ENCODE assay signal across 8 cellular contexts in genomic region chr16:84585886-84586285, GRCh38. TPM values are rescaled to one million over a fixed set of nuclear protein-coding genes. Genes with fewer than 3 reads are reported as not detected.
A peak's percentile ranks its signal among the peaks of the same experiment; 100 is the strongest.
DNase-seq lines count a peak whose midpoint lies in the region; ATAC-seq, FAIRE-seq and TF ChIP-seq lines count a peak whose summit lies in the region.

No MANE protein-coding gene starts in this region.

- H3K79me2 ChIP-seq in neural progenitor cell (ENCODE audit: low read depth): peaks cover 9% of the 10 kb centered on the region

- H3K27ac ChIP-seq in neural progenitor cell (no peak overlapping the region), small intestine (ENCODE audit: low read depth in 1 of 2, low read length in 1 of 2) (no peak overlapping the region)

- peak overlapping the region; percentile 38 for H2AFZ ChIP-seq in neural progenitor cell (replicated peaks)

- H3K9me3 ChIP-seq in neural progenitor cell (ENCODE audit: low read depth) (no peaks in the 10 kb centered on the region), small intestine (ENCODE audit: control insufficient read depth, low read depth) (no peaks in the 10 kb centered on the region)

- no peak for TF ChIP-seq CTCF in activated CD8-positive, alpha-beta T cell treated with anti-CD3 and anti-CD28 coated beads for 36 hours (IDR thresholded peaks at IDR 0.05)
- TF ChIP-seq CTCF in neural progenitor cell (IDR thresholded peaks at IDR 0.05) (no peak), type B pancreatic cell (conservative IDR thresholded peaks at IDR 0.05) (no peak)

- H3F3A ChIP-seq in neural progenitor cell (ENCODE audit: low read depth): peaks cover 20% of the 10 kb centered on the region

- H3K36me3 ChIP-seq in neural progenitor cell (no peaks in the 10 kb centered on the region), small intestine (ENCODE audit: control insufficient read depth in 2 of 2, insufficient read depth in 2 of 2, low read length in 2 of 2) (peaks cover 0 to 2% of the 10 kb centered on the region in 2 donors)

- H3K9ac ChIP-seq in neural progenitor cell: no peak overlapping the region

- H3K9me3 Mint-ChIP-seq in activated CD4-positive, alpha-beta memory T cell treated with anti-CD3 and anti-CD28 coated beads, Interleukin-2, amount 10 ng/mL, durations not matched to agents 7 days and 5 days: no peaks in the 10 kb centered on the region
- no peaks in the 10 kb centered on the region for H3K9me3 Mint-ChIP-seq in activated CD4-positive, alpha-beta memory T cell treated with anti-CD3 and anti-CD28 coated beads for 36 hours
- no peaks in the 10 kb centered on the region for H3K9me3 Mint-ChIP-seq in activated CD8-positive, alpha-beta T cell treated with anti-CD3 and anti-CD28 coated beads for 36 hours
- no peaks in the 10 kb centered on the region for H3K9me3 Mint-ChIP-seq in neural progenitor cell
- H3K9me3 Mint-ChIP-seq in type B pancreatic cell: no peaks in the 10 kb centered on the region

- H3K27me3 ChIP-seq in neural progenitor cell (no peaks in the 10 kb centered on the region), small intestine (ENCODE audit: control insufficient read depth in 2 of 2, insufficient read depth in 2 of 2, low read length in 2 of 2) (no peaks in the 10 kb centered on the region)

- H3K36me3 Mint-ChIP-seq in activated CD4-positive, alpha-beta memory T cell treated with anti-CD3 and anti-CD28 coated beads, Interleukin-2, amount 10 ng/mL, durations not matched to agents 7 days and 5 days (ENCODE audit: low read depth): peaks cover 79% of the 10 kb centered on the region
- peaks cover 23% of the 10 kb centered on the region for H3K36me3 Mint-ChIP-seq in activated CD4-positive, alpha-beta memory T cell treated with anti-CD3 and anti-CD28 coated beads for 36 hours
- peaks cover 59% of the 10 kb centered on the region for H3K36me3 Mint-ChIP-seq in activated CD8-positive, alpha-beta T cell treated with anti-CD3 and anti-CD28 coated beads for 36 hours (ENCODE audit: low read depth)
- H3K36me3 Mint-ChIP-seq in neural progenitor cell (peaks cover 33% of the 10 kb centered on the region), type B pancreatic cell (no peaks in the 10 kb centered on the region)

- H3K4me2 ChIP-seq in neural progenitor cell: peak overlapping the region; percentile 47

- intact Hi-C loops in activated CD4-positive, alpha-beta memory T cell treated with anti-CD3 and anti-CD28 coated beads for 36 hours (cut with micrococcal nuclease): no loop called here
- intact Hi-C loops in activated CD8-positive, alpha-beta T cell treated with anti-CD3 and anti-CD28 coated beads for 36 hours (cut with micrococcal nuclease): no loop called here

- H3K4me3 ChIP-seq in neural progenitor cell (no peak overlapping the region), small intestine (ENCODE audit: low read depth in 1 of 2, low read length in 2 of 2) (no peak overlapping the region)

- ATAC-seq in HG03045 (IDR thresholded peaks at IDR 0.05; ENCODE audit: unreplicated experiment): peak; percentile 72
- ATAC-seq in activated CD8-positive, alpha-beta T cell treated with anti-CD3 and anti-CD28 coated beads for 36 hours: peak; percentile 45

- CTCF ChIA-PET in activated CD4-positive, alpha-beta memory T cell treated with anti-CD3 and anti-CD28 coated beads, Interleukin-2, amount 10 ng/mL, durations not matched to agents 7 days and 5 days (lab: Charles Lee): interaction anchor here (2.1 kb wide), 1 partner anchor 75 kb away, joined by 4 read pairs; no protein-coding TSS in a partner anchor
- CTCF ChIA-PET in activated CD4-positive, alpha-beta memory T cell treated with anti-CD3 and anti-CD28 coated beads for 36 hours (lab: Charles Lee): interaction anchor here (0.9 kb wide), 1 partner anchor 37 kb away, joined by 3 read pairs; no protein-coding TSS in a partner anchor
- CTCF ChIA-PET in activated CD8-positive, alpha-beta T cell treated with anti-CD3 and anti-CD28 coated beads for 36 hours (lab: Charles Lee): interaction anchor here (1.5 kb wide), 1 partner anchor 16 kb away, joined by 4 read pairs; no protein-coding TSS in a partner anchor

- H3K4me3 Mint-ChIP-seq in activated CD4-positive, alpha-beta memory T cell treated with anti-CD3 and anti-CD28 coated beads, Interleukin-2, amount 10 ng/mL, durations not matched to agents 7 days and 5 days: no peak overlapping the region
- H3K4me3 Mint-ChIP-seq in activated CD4-positive, alpha-beta memory T cell treated with anti-CD3 and anti-CD28 coated beads for 36 hours: no peak overlapping the region
- no peak overlapping the region for H3K4me3 Mint-ChIP-seq in activated CD8-positive, alpha-beta T cell treated with anti-CD3 and anti-CD28 coated beads for 36 hours
- no peak overlapping the region for H3K4me3 Mint-ChIP-seq in neural progenitor cell
- H3K4me3 Mint-ChIP-seq in type B pancreatic cell: no peak overlapping the region

- peaks cover 10% of the 10 kb centered on the region for H3K4me1 ChIP-seq in neural progenitor cell
- no peaks in the 10 kb centered on the region for H3K4me1 ChIP-seq in small intestine (ENCODE audit: control insufficient read depth in 2 of 2, insufficient read depth in 1 of 2, low read depth in 1 of 2, low read length in 1 of 2)

- no peak for DNase-seq in activated CD4-positive, alpha-beta memory T cell treated with anti-CD3 and anti-CD28 coated beads, Interleukin-2, amount 10 ng/mL, durations not matched to agents 7 days and 5 days
- no peak for DNase-seq in activated CD4-positive, alpha-beta memory T cell treated with anti-CD3 and anti-CD28 coated beads for 36 hours
- no peak for DNase-seq in activated CD8-positive, alpha-beta T cell treated with anti-CD3 and anti-CD28 coated beads for 36 hours
- DNase-seq in neural progenitor cell (ENCODE audit: low spot score) (peak; percentile 88), Kasumi-1 (lab: John Stamatoyannopoulos, UW) (no peak), small intestine (no peak), type B pancreatic cell (ENCODE audit: extremely low spot score, unreplicated experiment) (no peak)

- 76 to 90% (median 87%) methylated on average over 10 of the region's 10 CpGs for WGBS in small intestine, 3 donors

- FAIRE-seq in small intestine (lab: Jason Lieb, UNC): no peak

- peaks cover 42% of the 10 kb centered on the region for H3K4me1 Mint-ChIP-seq in activated CD4-positive, alpha-beta memory T cell treated with anti-CD3 and anti-CD28 coated beads, Interleukin-2, amount 10 ng/mL, durations not matched to agents 7 days and 5 days
- peaks cover 23% of the 10 kb centered on the region for H3K4me1 Mint-ChIP-seq in activated CD4-positive, alpha-beta memory T cell treated with anti-CD3 and anti-CD28 coated beads for 36 hours (ENCODE audit: low read depth)
- H3K4me1 Mint-ChIP-seq in activated CD8-positive, alpha-beta T cell treated with anti-CD3 and anti-CD28 coated beads for 36 hours (ENCODE audit: low read depth): peaks cover 45% of the 10 kb centered on the region
- H3K4me1 Mint-ChIP-seq in neural progenitor cell (peaks cover 33% of the 10 kb centered on the region), type B pancreatic cell (ENCODE audit: unreplicated experiment) (peaks cover 25% of the 10 kb centered on the region)

- peaks cover 15% of the 10 kb centered on the region for H4K20me1 ChIP-seq in neural progenitor cell (ENCODE audit: low read depth)

- H3K27ac Mint-ChIP-seq in activated CD4-positive, alpha-beta memory T cell treated with anti-CD3 and anti-CD28 coated beads, Interleukin-2, amount 10 ng/mL, durations not matched to agents 7 days and 5 days: peak overlapping the region; percentile 1
- H3K27ac Mint-ChIP-seq in activated CD4-positive, alpha-beta memory T cell treated with anti-CD3 and anti-CD28 coated beads for 36 hours: no peak overlapping the region
- peak overlapping the region; percentile 74 for H3K27ac Mint-ChIP-seq in activated CD8-positive, alpha-beta T cell treated with anti-CD3 and anti-CD28 coated beads for 36 hours
- H3K27ac Mint-ChIP-seq in neural progenitor cell (peak overlapping the region; percentile 96), type B pancreatic cell (no peak overlapping the region)

- POLR2A ChIA-PET in activated CD4-positive, alpha-beta memory T cell treated with anti-CD3 and anti-CD28 coated beads, Interleukin-2, amount 10 ng/mL, durations not matched to agents 7 days and 5 days (lab: Charles Lee): interaction anchor here (1.0 to 1.5 kb wide), 3 partner anchors 14 to 31 kb away, joined by 3 to 4 read pairs (median 4); no protein-coding TSS in a partner anchor
- POLR2A ChIA-PET in activated CD4-positive, alpha-beta memory T cell treated with anti-CD3 and anti-CD28 coated beads for 36 hours (lab: Charles Lee): no interaction called here
- POLR2A ChIA-PET in activated CD8-positive, alpha-beta T cell treated with anti-CD3 and anti-CD28 coated beads for 36 hours (lab: Charles Lee): interaction anchor here (1.0 to 2.3 kb wide), 2 partner anchors 9 to 30 kb away, joined by 3 to 9 read pairs; no protein-coding TSS in a partner anchor

- no peaks in the 10 kb centered on the region for H3K27me3 Mint-ChIP-seq in activated CD4-positive, alpha-beta memory T cell treated with anti-CD3 and anti-CD28 coated beads, Interleukin-2, amount 10 ng/mL, durations not matched to agents 7 days and 5 days
- H3K27me3 Mint-ChIP-seq in activated CD4-positive, alpha-beta memory T cell treated with anti-CD3 and anti-CD28 coated beads for 36 hours: no peaks in the 10 kb centered on the region
- no peaks in the 10 kb centered on the region for H3K27me3 Mint-ChIP-seq in activated CD8-positive, alpha-beta T cell treated with anti-CD3 and anti-CD28 coated beads for 36 hours
- H3K27me3 Mint-ChIP-seq in neural progenitor cell (ENCODE audit: insufficient read depth, low read depth) (peaks cover 4% of the 10 kb centered on the region), type B pancreatic cell (no peaks in the 10 kb centered on the region)

RNA-seq across cellular contexts. Expression of gene COTL1, which starts 32.0 kb away (rescaled TPM):
- total RNA-seq in activated CD4-positive, alpha-beta memory T cell treated with anti-CD3 and anti-CD28 coated beads, Interleukin-2, amount 10 ng/mL, durations not matched to agents 7 days and 5 days: 100 to 1,000 TPM; 676 to 689 TPM
- 100 to 1,000 TPM; 358 to 364 TPM for total RNA-seq in activated CD4-positive, alpha-beta memory T cell treated with anti-CD3 and anti-CD28 coated beads for 36 hours
- total RNA-seq in activated CD8-positive, alpha-beta T cell treated with anti-CD3 and anti-CD28 coated beads for 36 hours: 100 to 1,000 TPM; 664 to 677 TPM
- total RNA-seq in neural progenitor cell (ENCODE audit: low replicate concordance) (46.9 and 93.7 TPM in 2 replicates), type B pancreatic cell (ENCODE audit: low replicate concordance) (75.6 and 179 TPM in 2 replicates)
- polyA plus RNA-seq in small intestine: 100 to 1,000 TPM in 2 of 3 donors, 10 to 100 TPM in 1; 87.2 to 166 (median 101) TPM

Comparison
In these comparisons a context has a peak if more than half of its experiments do, and no peak if none do; other contexts are left out.
1. H3K27ac Mint-ChIP-seq: peak in activated CD4-positive, alpha-beta memory T cell treated with anti-CD3 and anti-CD28 coated beads, Interleukin-2, amount 10 ng/mL, durations not matched to agents 7 days and 5 days (single experiment), activated CD8-positive, alpha-beta T cell treated with anti-CD3 and anti-CD28 coated beads for 36 hours (single experiment) and neural progenitor cell (single experiment); none in activated CD4-positive, alpha-beta memory T cell treated with anti-CD3 and anti-CD28 coated beads for 36 hours (single experiment) and type B pancreatic cell (single experiment).